21 cellular contexts compared by ENCODE assay signal in the genomic region with DNA sequence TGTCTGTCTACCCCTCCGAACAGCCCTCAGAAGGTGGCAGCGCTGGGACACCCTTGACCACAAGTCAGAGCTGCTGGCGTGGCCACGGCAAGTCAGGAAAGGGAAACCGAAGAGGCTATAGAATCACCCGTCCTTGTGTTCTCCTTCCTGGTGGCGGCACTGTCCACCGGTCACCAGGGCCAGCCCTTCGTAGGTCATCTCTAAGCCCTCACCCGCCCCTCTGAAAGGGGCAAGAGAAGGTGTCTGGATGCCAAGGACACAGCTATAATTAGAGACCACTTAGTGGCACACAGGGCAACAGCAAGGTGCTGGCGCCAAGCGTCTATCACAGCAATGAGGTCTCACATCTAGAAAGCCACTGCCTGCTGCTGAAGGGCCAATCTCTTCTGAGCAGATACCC.
A peak's percentile ranks its signal among the peaks of the same experiment; 100 is the strongest.
DNase-seq lines count a peak whose midpoint lies in the region; ATAC-seq, FAIRE-seq and TF ChIP-seq lines count a peak whose summit lies in the region.
"Had no signal": no experiment of that assay in that cellular context is flagged by ENCODE, and none has a peak within 500 bp of the region (broad histone marks: within the 10 kb centered on the region; RNA-seq: fewer than 3 reads in every experiment).

No MANE protein-coding gene starts in this region.

- H3K27me3 ChIP-seq in left ventricle myocardium inferior (ENCODE audit: low read depth) (no peaks in the 10 kb centered on the region), neuronal stem cell (ENCODE audit: control insufficient read depth in 3 of 3, insufficient read depth in 3 of 3, low read depth in 1 of 3, low read length in 3 of 3) (no peaks in the 10 kb centered on the region)
- H3K27me3 ChIP-seq: BE2C had no signal

- no peaks in the 10 kb centered on the region for H3K79me1 ChIP-seq in neuronal stem cell (ENCODE audit: low read depth, low read length)

- no peak overlapping the region for H2BK5ac ChIP-seq in neuronal stem cell (ENCODE audit: low read length)

- intact Hi-C loops in left ventricle myocardium inferior (cut with micrococcal nuclease), result no loop called here

- no peak overlapping the region for H3K18ac ChIP-seq in neuronal stem cell (ENCODE audit: low read length)

- H4K91ac ChIP-seq in neuronal stem cell (ENCODE audit: low read depth, low read length, poor library complexity), result no peak overlapping the region

- no peak for TF ChIP-seq CTCF in left ventricle myocardium inferior (IDR thresholded peaks at IDR 0.05; ENCODE audit: borderline replicate concordance)

- H4K8ac ChIP-seq in neuronal stem cell (ENCODE audit: low read depth, low read length), result no peak overlapping the region

- ATAC-seq in GM21360 (IDR thresholded peaks at IDR 0.05; ENCODE audit: unreplicated experiment), result no peak
- ATAC-seq: GM12878 had no signal

- H3K4me2 ChIP-seq in neuronal stem cell (ENCODE audit: insufficient read depth, low read length, poor library complexity, severe bottlenecking), result no peak overlapping the region

- H3K27ac ChIP-seq in left ventricle myocardium inferior (replicated peaks), result no peak overlapping the region
- no peak overlapping the region for H3K27ac ChIP-seq in neuronal stem cell (replicated peaks; ENCODE audit: low read length)

- H3K4ac ChIP-seq in neuronal stem cell (ENCODE audit: low read length), result no peak overlapping the region

- H3K23ac ChIP-seq in neuronal stem cell (ENCODE audit: low read depth, low read length, poor library complexity), result no peak overlapping the region

- no peak overlapping the region for H2AFZ ChIP-seq in neuronal stem cell (ENCODE audit: low read length)

- no CpG with 5 or more reads among the region's 12 CpGs for WGBS in neuronal stem cell (ENCODE audit: extremely low coverage in 2 of 2, insufficient read length in 2 of 2, insufficient replicate concordance in 1 of 2), 2 donors

- no peak for FAIRE-seq in HTR-8/SVneo (lab: Jason Lieb, UNC)
- FAIRE-seq: A204.1, GM12878, H1 had no signal

- H3K4me1 ChIP-seq in left ventricle myocardium inferior, result peaks cover 6% of the 10 kb centered on the region
- peaks cover 2 to 6% of the 10 kb centered on the region in 2 donors for H3K4me1 ChIP-seq in neuronal stem cell (ENCODE audit: control insufficient read depth in 2 of 2, insufficient read depth in 1 of 2, low read depth in 1 of 2, low read length in 2 of 2)
- H3K4me1 ChIP-seq: BE2C had no signal

- H2AK5ac ChIP-seq in neuronal stem cell (ENCODE audit: low read depth, low read length), result peak overlapping the region; percentile 70

- H3K9me3 ChIP-seq in left ventricle myocardium inferior (replicated peaks) (peaks cover 16% of the 10 kb centered on the region), neuronal stem cell (replicated peaks in 1 of 2; ENCODE audit: control insufficient read depth in 2 of 2, insufficient read depth in 1 of 2, low read depth in 1 of 2, low read length in 2 of 2) (peaks cover 0 to 4% of the 10 kb centered on the region in 2 donors)
- H3K9me3 ChIP-seq: BE2C had no signal

- H3K4me3 ChIP-seq in left ventricle myocardium inferior (no peak overlapping the region), neuronal stem cell (ENCODE audit: low read length in 2 of 2) (no peak overlapping the region)
- H3K4me3 ChIP-seq: GM12878 had no signal

- no peak overlapping the region for H3K9ac ChIP-seq in neuronal stem cell (ENCODE audit: low read depth, low read length, poor library complexity)

- H2BK15ac ChIP-seq in neuronal stem cell (ENCODE audit: low read length), result peak overlapping the region; percentile 30

- no peak overlapping the region for H2BK12ac ChIP-seq in neuronal stem cell (ENCODE audit: low read length)

- DNase-seq in NCI-H2227 (lab: John Stamatoyannopoulos, UW; ENCODE audit: unreplicated experiment) (peak; percentile 20), NCI-H2227 treated with DMSO at 0.1 percent for 48 hours (lab: John Stamatoyannopoulos, UW) (peak; percentile 45), left ventricle myocardium inferior (peak; percentile 21), neuronal stem cell (ENCODE audit: low spot score) (no peak), HTR-8/SVneo (ENCODE audit: insufficient read length, low spot score) (no peak)
- DNase-seq: ACHN; BE2C; C1 segment of cervical spinal cord; CD4-positive, CD25-positive, alpha-beta regulatory T cell; CD8-positive, alpha-beta memory T cell; COR-L47; DMS 273 treated with DMSO at 0.1 percent for 48 hours; DMS53; DND-41; EL; H9; IMR-90 had no signal

- H3K14ac ChIP-seq in neuronal stem cell (ENCODE audit: low read length), result no peak overlapping the region

- H3K36me3 ChIP-seq in left ventricle myocardium inferior, result no peaks in the 10 kb centered on the region
- no peaks in the 10 kb centered on the region for H3K36me3 ChIP-seq in neuronal stem cell (replicated peaks in 1 of 2; ENCODE audit: control insufficient read depth in 2 of 2, insufficient read depth in 2 of 2, low read length in 2 of 2)
- H3K36me3 ChIP-seq: BE2C had no signal

- no peak overlapping the region for H2BK120ac ChIP-seq in neuronal stem cell (ENCODE audit: low read depth, low read length)

Comparison
In these comparisons a context has a peak if more than half of its experiments do, and no peak if none do; other contexts are left out.
1. DNase-seq: peak in NCI-H2227 (single experiment), NCI-H2227 treated with DMSO at 0.1 percent for 48 hours (single experiment) and left ventricle myocardium inferior (single experiment); none in neuronal stem cell (single experiment) and HTR-8/SVneo (single experiment).